21 cellular contexts compared by ENCODE assay signal in genomic region chr4:62191446-62191845, GRCh38.
"Had no signal": no experiment of that assay in that cellular context is flagged by ENCODE, and none has a peak within 500 bp of the region (broad histone marks: within the 10 kb centered on the region; RNA-seq: fewer than 3 reads in every experiment).

No MANE protein-coding gene starts in this region.

- ATAC-seq: effector memory CD8-positive, alpha-beta T cell; gastrocnemius medialis; left lobe of liver; mucosa of descending colon; naive thymus-derived CD8-positive, alpha-beta T cell; pancreas; right cardiac atrium; stimulated activated naive CD8-positive, alpha-beta T cell treated with anti-CD3 and anti-CD28 coated beads, Interleukin-15, Interleukin-2, amounts not matched to agents 100 U/mL and 50 U/mL, for 24 hours had no signal

- DNase-seq: effector memory CD8-positive, alpha-beta T cell; gastrocnemius medialis; glutamatergic neuron; islet precursor cell; mammary epithelial cell; mucosa of descending colon; naive thymus-derived CD8-positive, alpha-beta T cell; nucleus accumbens; pancreas; right cardiac atrium; small intestine; stimulated activated CD4-positive, alpha-beta T cell treated with anti-CD3 and anti-CD28 coated beads, Interleukin-12 subunit alpha, Interleukin-12 subunit beta, amount 100 ng/mL, for 4 hours; stimulated activated naive CD8-positive, alpha-beta T cell treated with anti-CD3 and anti-CD28 coated beads, Interleukin-15, Interleukin-2, amounts not matched to agents 100 U/mL and 50 U/mL, for 24 hours; thyroid gland had no signal

- H3K4me3 ChIP-seq: esophagus muscularis mucosa, gastrocnemius medialis, mucosa of descending colon, pancreas, suprapubic skin, thyroid gland had no signal

- H3K9me3 Mint-ChIP-seq: type B pancreatic cell had no signal

- H3K27ac Mint-ChIP-seq: dendritic cell treated with granulocyte-macrophage colony-stimulating factor and Interleukin-4, amounts not matched to agents 40 ng/mL and 50 ng/mL, for 4 days; effector memory CD8-positive, alpha-beta T cell; naive thymus-derived CD8-positive, alpha-beta T cell; progenitor cell of endocrine pancreas; type B pancreatic cell had no signal

- H3K36me3 Mint-ChIP-seq: naive thymus-derived CD8-positive, alpha-beta T cell; type B pancreatic cell had no signal

- H3K36me3 ChIP-seq: esophagus muscularis mucosa, gastrocnemius medialis, pancreas, suprapubic skin, thyroid gland had no signal

- H3K27me3 ChIP-seq: esophagus muscularis mucosa, gastrocnemius medialis, pancreas, suprapubic skin, thyroid gland had no signal

- H3K27me3 Mint-ChIP-seq: dendritic cell treated with granulocyte-macrophage colony-stimulating factor and Interleukin-4, amounts not matched to agents 40 ng/mL and 50 ng/mL, for 4 days; effector memory CD8-positive, alpha-beta T cell; naive thymus-derived CD8-positive, alpha-beta T cell; progenitor cell of endocrine pancreas; type B pancreatic cell had no signal

- H3K4me1 ChIP-seq: esophagus muscularis mucosa, gastrocnemius medialis, pancreas, suprapubic skin, thyroid gland had no signal

- H3K4me1 Mint-ChIP-seq: naive thymus-derived CD8-positive, alpha-beta T cell; neural crest cell had no signal

- H3K9me3 ChIP-seq: esophagus muscularis mucosa, gastrocnemius medialis, mucosa of descending colon, pancreas, suprapubic skin, thyroid gland had no signal

- H3K4me3 Mint-ChIP-seq: dendritic cell treated with granulocyte-macrophage colony-stimulating factor and Interleukin-4, amounts not matched to agents 40 ng/mL and 50 ng/mL, for 4 days; effector memory CD8-positive, alpha-beta T cell; naive thymus-derived CD8-positive, alpha-beta T cell; neural crest cell; type B pancreatic cell had no signal
